Comparison of ENCODE assay signal across 15 cellular contexts in the genomic region with DNA sequence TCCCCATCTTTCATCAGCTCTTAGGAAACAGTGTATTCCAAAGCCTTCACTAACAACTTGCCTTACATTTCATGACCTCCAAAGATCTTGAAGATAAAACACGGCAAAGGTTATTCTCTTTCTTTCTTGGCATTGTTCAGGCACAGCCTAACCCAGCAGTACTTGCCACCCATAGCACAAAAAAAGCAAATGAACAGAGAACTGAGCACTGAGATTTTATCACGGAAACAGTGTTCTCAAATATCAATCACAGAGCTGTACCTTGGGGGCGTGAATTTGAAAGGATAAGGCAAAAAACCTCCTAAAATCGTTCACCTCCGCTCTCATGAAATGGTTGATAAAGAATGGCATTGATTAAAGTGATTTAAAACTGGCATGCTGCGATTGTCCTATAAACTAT. TPM values are rescaled to one million over a fixed set of nuclear protein-coding genes. Genes with fewer than 3 reads are reported as not detected.
DNase-seq lines count a peak whose midpoint lies in the region; ATAC-seq and TF ChIP-seq lines count a peak whose summit lies in the region.
"Had no signal": no experiment of that assay in that cellular context is flagged by ENCODE, and none has a peak within 500 bp of the region (broad histone marks: within the 10 kb centered on the region; RNA-seq: fewer than 3 reads in every experiment).

No MANE protein-coding gene starts in this region.

- H3K27me3 Mint-ChIP-seq in WTC11 (ENCODE audit: low read depth) (no peaks in the 10 kb centered on the region), T-helper 17 cell (peaks cover 6% of the 10 kb centered on the region)

- TF ChIP-seq CTCF in SK-N-SH (IDR thresholded peaks at IDR 0.05), result no peak
- TF ChIP-seq CTCF in WTC11 (IDR thresholded peaks at IDR 0.05), result no peak
- TF ChIP-seq CTCF in lower lobe of right lung (IDR thresholded peaks at IDR 0.05), result no peak

- H3F3A ChIP-seq in SK-N-SH (replicated peaks; ENCODE audit: insufficient read depth), result no peaks in the 10 kb centered on the region

- peaks cover 29% of the 10 kb centered on the region for H3K4me1 Mint-ChIP-seq in WTC11
- peaks cover 3% of the 10 kb centered on the region for H3K4me1 Mint-ChIP-seq in T-helper 17 cell
- H3K4me1 Mint-ChIP-seq: CD8-positive, alpha-beta memory T cell had no signal

- DNase-seq in SK-N-SH (no peak), WTC11 (ENCODE audit: low spot score) (no peak), putamen (ENCODE audit: low spot score) (peak; percentile 59), T-helper 17 cell (no peak), lower lobe of right lung (no peak), pons (ENCODE audit: low spot score) (no peak)
- DNase-seq: AML-193; CD8-positive, alpha-beta memory T cell; EL had no signal

- TF ChIP-seq RAD21 in SK-N-SH (IDR thresholded peaks at IDR 0.05; ENCODE audit: low read length), result no peak

- intact Hi-C loops in lower lobe of right lung (cut with DNase I), result no loop called here

- no peak overlapping the region for H3K27ac ChIP-seq in SK-N-SH (ENCODE audit: low read depth in 2 of 2, low read length in 1 of 2)
- peak overlapping the region; percentile 82 for H3K27ac ChIP-seq in iPS-20b (ENCODE audit: low read length)
- no peak overlapping the region for H3K27ac ChIP-seq in lower lobe of right lung
- H3K27ac ChIP-seq: 22Rv1, BLaER1 had no signal

- H3K9me3 Mint-ChIP-seq in WTC11, result no peaks in the 10 kb centered on the region; the same call in 1 of the 2 replicates
- H3K9me3 Mint-ChIP-seq: CD8-positive, alpha-beta memory T cell had no signal

- no peaks in the 10 kb centered on the region for H3K79me2 ChIP-seq in SK-N-SH (ENCODE audit: insufficient read depth)

- no peak for ATAC-seq in SK-N-SH treated with all-trans-retinoic acid at 6 μM for 48 hours
- no peak for ATAC-seq in WTC11
- ATAC-seq in T-helper 17 cell, result no peak
- no peak for ATAC-seq in lower lobe of right lung
- ATAC-seq: HCT116 had no signal

- no peaks in the 10 kb centered on the region; a peak in 1 of 4 replicates for H3K4me1 ChIP-seq in SK-N-SH (ENCODE audit: control insufficient read depth in 1 of 2, insufficient read depth in 2 of 2, low read depth in 1 of 2, low read length in 1 of 2)
- H3K4me1 ChIP-seq in iPS-20b (ENCODE audit: insufficient read depth, low read length), result peaks cover 26% of the 10 kb centered on the region
- no peaks in the 10 kb centered on the region for H3K4me1 ChIP-seq in lower lobe of right lung
- H3K4me1 ChIP-seq: BLaER1 had no signal

- H3K4me3 ChIP-seq in SK-N-SH (ENCODE audit: low read depth in 2 of 2, low read length in 1 of 2) (no peak overlapping the region), iPS-20b (ENCODE audit: low read length) (peak overlapping the region; percentile 57), lower lobe of right lung (no peak overlapping the region)
- H3K4me3 ChIP-seq: BLaER1 had no signal

- no peaks in the 10 kb centered on the region for H3K27me3 ChIP-seq in SK-N-SH (ENCODE audit: insufficient read depth)
- no peaks in the 10 kb centered on the region for H3K27me3 ChIP-seq in iPS-20b (ENCODE audit: insufficient read depth, low read length)
- no peaks in the 10 kb centered on the region for H3K27me3 ChIP-seq in lower lobe of right lung (ENCODE audit: low read depth)
- H3K27me3 ChIP-seq: BLaER1 had no signal

- H2AFZ ChIP-seq in SK-N-SH (ENCODE audit: low read depth), result no peak overlapping the region

- H3K36me3 Mint-ChIP-seq in WTC11, result no peaks in the 10 kb centered on the region
- peaks cover 2% of the 10 kb centered on the region for H3K36me3 Mint-ChIP-seq in T-helper 17 cell (ENCODE audit: low read depth)

- no peaks in the 10 kb centered on the region for H3K9me3 ChIP-seq in SK-N-SH
- no peaks in the 10 kb centered on the region for H3K9me3 ChIP-seq in iPS-20b (ENCODE audit: insufficient read depth, low read depth, low read length)
- H3K9me3 ChIP-seq in T-helper 17 cell (ENCODE audit: control insufficient read depth, low read length, poor library complexity, severe bottlenecking), result no peaks in the 10 kb centered on the region
- H3K9me3 ChIP-seq in lower lobe of right lung, result no peaks in the 10 kb centered on the region
- H3K9me3 ChIP-seq: BLaER1 had no signal

- H4K20me1 ChIP-seq in SK-N-SH (ENCODE audit: insufficient read depth), result no peaks in the 10 kb centered on the region
- H4K20me1 ChIP-seq: BLaER1 had no signal

- H3K4me3 Mint-ChIP-seq in WTC11 (peak overlapping the region; percentile 50; the same call in 1 of the 2 replicates), T-helper 17 cell (no peak overlapping the region)
- H3K4me3 Mint-ChIP-seq: CD8-positive, alpha-beta memory T cell had no signal

- WGBS in SK-N-SH (ENCODE audit: low lambda C conversion rate), result 65% methylated on average over 6 of the region's 6 CpGs

- CTCF ChIA-PET in SK-N-SH (lab: Yijun Ruan, JAX) (interaction anchor here (1.1 to 1.2 kb wide), 2 partner anchors 28 to 35 kb away, joined by 3 to 5 read pairs; no protein-coding TSS in a partner anchor), WTC11 (lab: Charles Lee) (interaction anchor here (1.0 to 1.5 kb wide), 2 partner anchors 28 kb away, joined by 3 to 5 read pairs; no protein-coding TSS in a partner anchor)

- POLR2A ChIA-PET in SK-N-SH (lab: Yijun Ruan, JAX) (no interaction called here), WTC11 (lab: Charles Lee) (no interaction called here)

- H3K36me3 ChIP-seq in SK-N-SH (replicated peaks in 1 of 2; ENCODE audit: control insufficient read depth in 1 of 2, insufficient read depth in 2 of 2, low read length in 1 of 2) (no peaks in the 10 kb centered on the region), iPS-20b (ENCODE audit: insufficient read depth, low read depth, low read length) (no peaks in the 10 kb centered on the region), lower lobe of right lung (no peaks in the 10 kb centered on the region)
- H3K36me3 ChIP-seq: BLaER1 had no signal

- no peak overlapping the region for H3K9ac ChIP-seq in SK-N-SH
- H3K9ac ChIP-seq in iPS-20b (ENCODE audit: low read depth, low read length), result peak overlapping the region; percentile 62; the same call in 1 of the 2 replicates
- H3K9ac ChIP-seq: BLaER1 had no signal

- no peak overlapping the region for H3K4me2 ChIP-seq in SK-N-SH
- H3K4me2 ChIP-seq: BLaER1 had no signal

- peak overlapping the region; percentile 96 for H3K27ac Mint-ChIP-seq in WTC11
- no peak overlapping the region for H3K27ac Mint-ChIP-seq in T-helper 17 cell
- H3K27ac Mint-ChIP-seq: CD8-positive, alpha-beta memory T cell had no signal

- TF ChIP-seq EP300 in SK-N-SH (IDR thresholded peaks at IDR 0.05; ENCODE audit: borderline replicate concordance in 1 of 2, low read depth in 1 of 2, low read length in 1 of 2), result no peak

- H3K9me2 ChIP-seq in SK-N-SH, result no peaks in the 10 kb centered on the region

TF ChIP-seq in SK-N-SH, 30 proteins besides CTCF, POLR2A, EP300 and RAD21:
- TF ChIP-seq GATA2 (CRISPR knock-in tag; IDR thresholded peaks at IDR 0.05) (peak; percentile 68), TCF12 (IDR thresholded peaks at IDR 0.05) (no peak)
TF ChIP-seq in SK-N-SH: peak in this region for 1.

TF ChIP-seq in SK-N-SH treated with all-trans-retinoic acid at 6 μM for 48 hours, 23 proteins besides CTCF, POLR2A, EP300 and RAD21 (continues in another document):
- TF ChIP-seq CREB5 (CRISPR knock-in tag; IDR thresholded peaks at IDR 0.05; ENCODE audit: low read depth), result no peak

TF ChIP-seq in WTC11, 78 proteins besides CTCF, POLR2A, EP300 and RAD21 (continues in another document):
- TF ChIP-seq FOXP1 (CRISPR knock-in tag; IDR thresholded peaks at IDR 0.05; ENCODE audit: borderline replicate concordance), result no peak
- no peak for TF ChIP-seq MLX (CRISPR knock-in tag; IDR thresholded peaks at IDR 0.05)
- no peak for TF ChIP-seq ZBTB43 (CRISPR knock-in tag; IDR thresholded peaks at IDR 0.05)
- no peak for TF ChIP-seq MXD4 (CRISPR knock-in tag; IDR thresholded peaks at IDR 0.05; ENCODE audit: borderline replicate concordance)
- TF ChIP-seq, protein P1, sequence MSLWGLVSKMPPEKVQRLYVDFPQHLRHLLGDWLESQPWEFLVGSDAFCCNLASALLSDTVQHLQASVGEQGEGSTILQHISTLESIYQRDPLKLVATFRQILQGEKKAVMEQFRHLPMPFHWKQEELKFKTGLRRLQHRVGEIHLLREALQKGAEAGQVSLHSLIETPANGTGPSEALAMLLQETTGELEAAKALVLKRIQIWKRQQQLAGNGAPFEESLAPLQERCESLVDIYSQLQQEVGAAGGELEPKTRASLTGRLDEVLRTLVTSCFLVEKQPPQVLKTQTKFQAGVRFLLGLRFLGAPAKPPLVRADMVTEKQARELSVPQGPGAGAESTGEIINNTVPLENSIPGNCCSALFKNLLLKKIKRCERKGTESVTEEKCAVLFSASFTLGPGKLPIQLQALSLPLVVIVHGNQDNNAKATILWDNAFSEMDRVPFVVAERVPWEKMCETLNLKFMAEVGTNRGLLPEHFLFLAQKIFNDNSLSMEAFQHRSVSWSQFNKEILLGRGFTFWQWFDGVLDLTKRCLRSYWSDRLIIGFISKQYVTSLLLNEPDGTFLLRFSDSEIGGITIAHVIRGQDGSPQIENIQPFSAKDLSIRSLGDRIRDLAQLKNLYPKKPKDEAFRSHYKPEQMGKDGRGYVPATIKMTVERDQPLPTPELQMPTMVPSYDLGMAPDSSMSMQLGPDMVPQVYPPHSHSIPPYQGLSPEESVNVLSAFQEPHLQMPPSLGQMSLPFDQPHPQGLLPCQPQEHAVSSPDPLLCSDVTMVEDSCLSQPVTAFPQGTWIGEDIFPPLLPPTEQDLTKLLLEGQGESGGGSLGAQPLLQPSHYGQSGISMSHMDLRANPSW (CRISPR knock-in tag; conservative IDR thresholded peaks at IDR 0.05; ENCODE audit: low read depth), result no peak
- no peak for TF ChIP-seq GRHL2 (CRISPR knock-in tag; IDR thresholded peaks at IDR 0.05; ENCODE audit: insufficient replicate concordance, severe bottlenecking)
- no peak for TF ChIP-seq TEAD1 (CRISPR knock-in tag; IDR thresholded peaks at IDR 0.05)

RNA-seq across cellular contexts. Expression of gene KCNV2, which starts 16.9 kb away (rescaled TPM):
- polyA plus RNA-seq in SK-N-SH (2012; rRNA removed), result not detected in 2 replicates
- polyA plus RNA-seq in SK-N-SH (2012; cell fraction: cytosol; rRNA removed), result not detected in 2 replicates
- not detected in 2 replicates for polyA plus RNA-seq in SK-N-SH (2012; cell fraction: nucleus; rRNA removed)
- total RNA-seq in WTC11 (2021), result not detected in 3 replicates
- not detected for total RNA-seq in T-helper 17 cell
- not detected for total RNA-seq in lower lobe of right lung
- total RNA-seq: CD8-positive, alpha-beta memory T cell; H4 had no signal
- polyA plus RNA-seq: CD8-positive, alpha-beta memory T cell had no signal
